ENCODE assay signal across 22 cellular contexts in genomic region chr12:23169012-23170003, GRCh38.
A peak's percentile ranks its signal among the peaks of the same experiment; 100 is the strongest.
DNase-seq lines count a peak whose midpoint lies in the region; ATAC-seq, FAIRE-seq and TF ChIP-seq lines count a peak whose summit lies in the region.
"Had no signal": no experiment of that assay in that cellular context is flagged by ENCODE, and none has a peak within 500 bp of the region (broad histone marks: within the 10 kb centered on the region; RNA-seq: fewer than 3 reads in every experiment).

No MANE protein-coding gene starts in this region.

- H2BK5ac ChIP-seq in mesendoderm (ENCODE audit: low read length) = no peak overlapping the region

- no peak overlapping the region for H3K4ac ChIP-seq in mesendoderm (ENCODE audit: low read depth, low read length)

- H3K4me2 ChIP-seq in A549 (no peak overlapping the region), mesendoderm (ENCODE audit: low read length) (no peak overlapping the region)

- no peak overlapping the region for H3K9ac ChIP-seq in SK-N-MC (ENCODE audit: insufficient read length)
- no peak overlapping the region for H3K9ac ChIP-seq in mesendoderm (ENCODE audit: low read length)
- H3K9ac ChIP-seq: BLaER1 treated with 17β-estradiol and CSF1 and Interleukin-3, amounts not matched to agents 10 nM and 100 nM had no signal

- no peak overlapping the region for H2BK120ac ChIP-seq in mesendoderm (ENCODE audit: low read depth, low read length)

- CTCF ChIA-PET in A549 (lab: Yijun Ruan, JAX) = no interaction called here

- no peaks in the 10 kb centered on the region for H3K79me2 ChIP-seq in mesendoderm (ENCODE audit: control insufficient read depth, insufficient read depth, low read length)

- TF ChIP-seq RAD21 in A549 (conservative IDR thresholded peaks at IDR 0.05 in 1 of 2, IDR thresholded peaks at IDR 0.05 in 1 of 2) = no peak

- no peak for FAIRE-seq in A549 (lab: Jason Lieb, UNC)
- FAIRE-seq: GM18507 had no signal

- no peak overlapping the region for H2AK5ac ChIP-seq in mesendoderm (ENCODE audit: low read length)

- no peak overlapping the region for H3K4me3 ChIP-seq in A549
- H3K4me3 ChIP-seq in BE2C (ENCODE audit: low read depth, low read length) = no peak overlapping the region
- no peak overlapping the region for H3K4me3 ChIP-seq in SK-N-MC
- H3K4me3 ChIP-seq in mesendoderm (ENCODE audit: low read length) = no peak overlapping the region
- H3K4me3 ChIP-seq in psoas muscle = no peak overlapping the region
- H3K4me3 ChIP-seq: BLaER1 treated with 17β-estradiol and CSF1 and Interleukin-3, amounts not matched to agents 10 nM and 100 nM; Peyer's patch had no signal

- no peaks in the 10 kb centered on the region for H3K27me3 ChIP-seq in BE2C
- no peaks in the 10 kb centered on the region for H3K27me3 ChIP-seq in mesendoderm (ENCODE audit: insufficient read depth, low read length, poor library complexity)
- H3K27me3 ChIP-seq in psoas muscle (ENCODE audit: insufficient read depth in 3 of 3, low read length in 2 of 3) = no peaks in the 10 kb centered on the region
- H3K27me3 ChIP-seq: BLaER1 treated with 17β-estradiol and CSF1 and Interleukin-3, amounts not matched to agents 10 nM and 100 nM; Peyer's patch had no signal

- H3K9me3 ChIP-seq in A549 = peaks cover 6% of the 10 kb centered on the region; the same call in 2 of the 3 replicates
- no peaks in the 10 kb centered on the region; the same call in none of the 2 replicates for H3K9me3 ChIP-seq in BE2C
- H3K9me3 ChIP-seq in SK-N-MC (ENCODE audit: low read depth, low read length) = no peaks in the 10 kb centered on the region
- H3K9me3 ChIP-seq in psoas muscle = no peaks in the 10 kb centered on the region
- H3K9me3 ChIP-seq: Peyer's patch had no signal

- no peak for ATAC-seq in A549
- ATAC-seq in psoas muscle = no peak
- ATAC-seq in GM21423 (IDR thresholded peaks at IDR 0.05; ENCODE audit: unreplicated experiment) = no peak
- no peak for ATAC-seq in GM18909 (IDR thresholded peaks at IDR 0.05; ENCODE audit: poor library complexity, unreplicated experiment)
- ATAC-seq: CD8-positive, alpha-beta T cell had no signal

- H3K27ac ChIP-seq in A549 = no peak overlapping the region
- H3K27ac ChIP-seq in SK-N-MC = no peak overlapping the region
- H3K27ac ChIP-seq in mesendoderm (ENCODE audit: low read depth, low read length) = no peak overlapping the region
- no peak overlapping the region for H3K27ac ChIP-seq in psoas muscle
- H3K27ac ChIP-seq: BLaER1 treated with 17β-estradiol and CSF1 and Interleukin-3, amounts not matched to agents 10 nM and 100 nM; HL-60; Peyer's patch had no signal

- H3K36me3 ChIP-seq in BE2C = no peaks in the 10 kb centered on the region
- no peaks in the 10 kb centered on the region for H3K36me3 ChIP-seq in SK-N-MC (ENCODE audit: insufficient read depth, low read length)
- no peaks in the 10 kb centered on the region for H3K36me3 ChIP-seq in mesendoderm (ENCODE audit: control insufficient read depth, insufficient read depth, low read length)
- no peaks in the 10 kb centered on the region for H3K36me3 ChIP-seq in psoas muscle (ENCODE audit: insufficient read depth in 1 of 2, low read depth in 1 of 2)
- H3K36me3 ChIP-seq: BLaER1 treated with 17β-estradiol and CSF1 and Interleukin-3, amounts not matched to agents 10 nM and 100 nM; Peyer's patch had no signal

- POLR2A ChIA-PET in A549 (lab: Yijun Ruan, JAX) = no interaction called here

- no peak overlapping the region for H4K5ac ChIP-seq in mesendoderm (ENCODE audit: low read length)

- TF ChIP-seq CTCF in A549 (IDR thresholded peaks at IDR 0.05) (no peak), BE2C (IDR thresholded peaks at IDR 0.05; ENCODE audit: low read depth, low read length) (no peak), psoas muscle (IDR thresholded peaks at IDR 0.05) (no peak), GM10266 (IDR thresholded peaks at IDR 0.05; ENCODE audit: control insufficient read depth, insufficient read depth, low read depth, missing control alignments) (no peak)

- H3K4me1 ChIP-seq in A549 (no peaks in the 10 kb centered on the region), BE2C (peaks cover 7% of the 10 kb centered on the region), mesendoderm (ENCODE audit: control insufficient read depth, low read depth, low read length) (no peaks in the 10 kb centered on the region), psoas muscle (no peaks in the 10 kb centered on the region)
- H3K4me1 ChIP-seq: Peyer's patch had no signal

- no peak for TF ChIP-seq POLR2A in A549 (IDR thresholded peaks at IDR 0.05; ENCODE audit: low read length)

- H3K18ac ChIP-seq in mesendoderm (ENCODE audit: low read length) = no peak overlapping the region

- no peaks in the 10 kb centered on the region for H3K79me1 ChIP-seq in mesendoderm (ENCODE audit: low read length)

- 30% methylated on average over 7 of the region's 7 CpGs for WGBS in A549 (ENCODE audit: missing lambda C conversion rate)
- no CpG with 5 or more reads among the region's 7 CpGs for WGBS in mesendoderm (ENCODE audit: extremely low coverage, insufficient coverage, low lambda C conversion rate)
- WGBS in psoas muscle, 3 donors = 36 to 69% (median 37%) methylated on average over 7 of the region's 7 CpGs

- no peak overlapping the region for H3K56ac ChIP-seq in mesendoderm (ENCODE audit: low read length)

- no peak for DNase-seq in A549 (ENCODE audit: low read depth in 1 of 2, low spot score in 1 of 2)
- peak; percentile 44 for DNase-seq in BE2C
- DNase-seq in SK-N-MC (ENCODE audit: low read depth, low spot score) = peak; percentile 12
- no peak for DNase-seq in mesendoderm
- DNase-seq in psoas muscle = no peak
- no peak for DNase-seq in GM10266 (ENCODE audit: extremely low spot score)
- DNase-seq: ACHN; CD8-positive, alpha-beta T cell; DMS153; GOT3; HCEC 1CT; NCI-H1105 treated with DMSO at 0.1 percent for 48 hours; NCI-H1694; NCI-H2081; NCI-H2171 treated with DMSO at 0.1 percent for 48 hours; NCI-H69; Peyer's patch had no signal

- intact Hi-C loops in psoas muscle (cut with DNase I) = no loop called here

- TF ChIP-seq EP300 in A549 (IDR thresholded peaks at IDR 0.05) = no peak

- H3K23ac ChIP-seq in mesendoderm (ENCODE audit: low read length) = no peak overlapping the region

- peak overlapping the region; percentile 14 for H4K8ac ChIP-seq in mesendoderm (ENCODE audit: low read depth, low read length)

- no peak overlapping the region for H2BK15ac ChIP-seq in mesendoderm (replicated peaks; ENCODE audit: low read depth)

TF ChIP-seq in A549, 52 proteins besides CTCF, POLR2A, EP300 and RAD21:
- TF ChIP-seq MAFK (IDR thresholded peaks at IDR 0.05; ENCODE audit: partially characterized antibody) (peak; percentile 68), HMGXB4 (CRISPR knock-in tag; IDR thresholded peaks at IDR 0.05; ENCODE audit: borderline replicate concordance) (no peak), JUNB (IDR thresholded peaks at IDR 0.05) (no peak)
TF ChIP-seq in A549: peak in this region for 1.

Comparison
In these comparisons a context has a peak if more than half of its experiments do, and no peak if none do; other contexts are left out.
1. DNase-seq: peak in BE2C (single experiment) and SK-N-MC (single experiment); none in A549 (0 of 2), mesendoderm (single experiment), psoas muscle (0 of 2) and GM10266 (single experiment).